7 cellular contexts compared by ENCODE assay signal in the genomic region with DNA sequence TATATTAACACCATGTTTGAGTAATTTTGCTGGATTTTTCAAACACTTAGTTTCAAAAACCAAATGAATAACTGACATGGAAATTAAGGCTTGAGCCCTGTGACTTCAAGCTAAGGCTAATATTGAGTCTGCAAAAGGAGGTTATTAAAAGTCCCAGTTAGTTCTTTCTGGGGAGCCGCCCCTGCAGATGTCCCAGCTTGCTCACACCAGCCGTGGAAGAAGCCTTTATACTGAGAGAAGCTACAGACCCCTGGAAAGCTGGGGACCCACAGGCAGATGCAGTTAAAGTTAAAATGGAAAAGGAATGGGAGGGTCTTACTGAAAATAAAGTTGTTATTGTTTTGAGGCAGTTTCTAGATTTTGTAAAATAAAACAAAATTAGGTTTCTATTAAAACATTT.
"Had no signal": no experiment of that assay in that cellular context is flagged by ENCODE, and none has a peak within 500 bp of the region (broad histone marks: within the 10 kb centered on the region; RNA-seq: fewer than 3 reads in every experiment).

No MANE protein-coding gene starts in this region.

- H3K4me3 ChIP-seq: GM12878 had no signal

- DNase-seq: GDM1 had no signal

- FAIRE-seq: G401.6, GM12878, GM12891, GM12892, GM18507, GM19239 had no signal

- ATAC-seq: GM12878 had no signal
